20 cellular contexts compared by ENCODE assay signal in genomic region chr4:99843413-99843812, GRCh38. TPM values are rescaled to one million over a fixed set of nuclear protein-coding genes. Genes with fewer than 3 reads are reported as not detected.
A peak's percentile ranks its signal among the peaks of the same experiment; 100 is the strongest.
DNase-seq lines count a peak whose midpoint lies in the region; TF ChIP-seq lines count a peak whose summit lies in the region.
"Had no signal": no experiment of that assay in that cellular context is flagged by ENCODE, and none has a peak within 500 bp of the region (broad histone marks: within the 10 kb centered on the region; RNA-seq: fewer than 3 reads in every experiment).

No MANE protein-coding gene starts in this region.

- TF ChIP-seq CTCF in neural progenitor cell (IDR thresholded peaks at IDR 0.05): no peak

- H3K4me3 ChIP-seq in CD4-positive, alpha-beta memory T cell (ENCODE audit: low read length in 2 of 2): no peak overlapping the region
- H3K4me3 ChIP-seq in neural progenitor cell: no peak overlapping the region
- H3K4me3 ChIP-seq: GM12878 had no signal

- no peaks in the 10 kb centered on the region for H3K36me3 ChIP-seq in CD4-positive, alpha-beta memory T cell (ENCODE audit: insufficient read depth, low read length)
- no peaks in the 10 kb centered on the region for H3K36me3 ChIP-seq in neural progenitor cell
- H3K36me3 ChIP-seq: BE2C had no signal

- no peak overlapping the region for H3K4me2 ChIP-seq in neural progenitor cell

- H3F3A ChIP-seq in neural progenitor cell (ENCODE audit: low read depth): no peaks in the 10 kb centered on the region

- peaks cover 31% of the 10 kb centered on the region for H3K36me3 Mint-ChIP-seq in activated naive CD4-positive, alpha-beta T cell treated with anti-CD3 and anti-CD28 coated beads for 36 hours (ENCODE audit: low read depth)
- peaks cover 34 to 43% of the 10 kb centered on the region in 2 donors for H3K36me3 Mint-ChIP-seq in CD4-positive, alpha-beta memory T cell
- H3K36me3 Mint-ChIP-seq in IgD-negative memory B cell (peaks cover 5% of the 10 kb centered on the region), neural progenitor cell (no peaks in the 10 kb centered on the region)

- H3K27ac Mint-ChIP-seq in activated naive CD4-positive, alpha-beta T cell treated with anti-CD3 and anti-CD28 coated beads for 36 hours: peak overlapping the region; percentile 21
- peak overlapping the region in 6 of 7 donors; percentile 10 to 91 (median 28) for H3K27ac Mint-ChIP-seq in CD4-positive, alpha-beta memory T cell
- H3K27ac Mint-ChIP-seq in IgD-negative memory B cell (peak overlapping the region in 2 of 3 donors; percentile 21 to 35), neural progenitor cell (no peak overlapping the region)

- no peaks in the 10 kb centered on the region for H3K9me3 Mint-ChIP-seq in activated naive CD4-positive, alpha-beta T cell treated with anti-CD3 and anti-CD28 coated beads for 36 hours
- H3K9me3 Mint-ChIP-seq in CD4-positive, alpha-beta memory T cell: no peaks in the 10 kb centered on the region
- H3K9me3 Mint-ChIP-seq in IgD-negative memory B cell (no peaks in the 10 kb centered on the region), neural progenitor cell (no peaks in the 10 kb centered on the region)

- peaks cover 57% of the 10 kb centered on the region for H3K4me1 Mint-ChIP-seq in activated naive CD4-positive, alpha-beta T cell treated with anti-CD3 and anti-CD28 coated beads for 36 hours (ENCODE audit: low read depth)
- peaks cover 26 to 50% (median 34%) of the 10 kb centered on the region in 4 donors for H3K4me1 Mint-ChIP-seq in CD4-positive, alpha-beta memory T cell
- H3K4me1 Mint-ChIP-seq in IgD-negative memory B cell: peaks cover 39 to 41% (median 40%) of the 10 kb centered on the region in 3 donors
- peaks cover 4% of the 10 kb centered on the region for H3K4me1 Mint-ChIP-seq in neural progenitor cell

- intact Hi-C loops in activated naive CD4-positive, alpha-beta T cell treated with anti-CD3 and anti-CD28 coated beads for 36 hours (cut with micrococcal nuclease): loop anchor here (10.0 kb wide), 1 partner anchor 1359 kb away; no protein-coding TSS in a partner anchor
- intact Hi-C loops in CD4-positive, alpha-beta memory T cell (cut with micrococcal nuclease): no loop called here

- no peaks in the 10 kb centered on the region for H3K27me3 ChIP-seq in CD4-positive, alpha-beta memory T cell (ENCODE audit: insufficient read depth, low read length)
- no peaks in the 10 kb centered on the region for H3K27me3 ChIP-seq in neural progenitor cell
- H3K27me3 ChIP-seq: BE2C had no signal

- peaks cover 44% of the 10 kb centered on the region for H3K4me1 ChIP-seq in CD4-positive, alpha-beta memory T cell (ENCODE audit: insufficient read depth, low read length)
- H3K4me1 ChIP-seq in neural progenitor cell: no peaks in the 10 kb centered on the region
- H3K4me1 ChIP-seq: BE2C, Caco-2 had no signal

- H3K9ac ChIP-seq in neural progenitor cell: no peak overlapping the region

- no peak overlapping the region for H3K27ac ChIP-seq in CD4-positive, alpha-beta memory T cell (ENCODE audit: low read depth, low read length)
- H3K27ac ChIP-seq in neural progenitor cell: no peak overlapping the region
- H3K27ac ChIP-seq in caudate nucleus (ENCODE audit: low read depth, low read length): no peak overlapping the region

- no peaks in the 10 kb centered on the region for H3K79me2 ChIP-seq in neural progenitor cell (ENCODE audit: low read depth)

- H3K4me3 Mint-ChIP-seq in activated naive CD4-positive, alpha-beta T cell treated with anti-CD3 and anti-CD28 coated beads for 36 hours: no peak overlapping the region
- no peak overlapping the region for H3K4me3 Mint-ChIP-seq in CD4-positive, alpha-beta memory T cell
- H3K4me3 Mint-ChIP-seq in IgD-negative memory B cell (no peak overlapping the region), neural progenitor cell (no peak overlapping the region)

- H4K20me1 ChIP-seq in neural progenitor cell (ENCODE audit: low read depth): no peaks in the 10 kb centered on the region

- no peaks in the 10 kb centered on the region for H3K27me3 Mint-ChIP-seq in activated naive CD4-positive, alpha-beta T cell treated with anti-CD3 and anti-CD28 coated beads for 36 hours (ENCODE audit: low read depth)
- no peaks in the 10 kb centered on the region for H3K27me3 Mint-ChIP-seq in CD4-positive, alpha-beta memory T cell
- H3K27me3 Mint-ChIP-seq in IgD-negative memory B cell (no peaks in the 10 kb centered on the region), neural progenitor cell (ENCODE audit: insufficient read depth, low read depth) (peaks cover 2% of the 10 kb centered on the region)

- POLR2A ChIA-PET in CD4-positive, alpha-beta memory T cell (lab: Charles Lee; ENCODE audit: partially characterized antibody): no interaction called here

- CTCF ChIA-PET in activated naive CD4-positive, alpha-beta T cell treated with anti-CD3 and anti-CD28 coated beads for 36 hours (lab: Charles Lee): no interaction called here
- CTCF ChIA-PET in CD4-positive, alpha-beta memory T cell (lab: Charles Lee; ENCODE audit: partially characterized antibody): no interaction called here

- no peak for DNase-seq in activated naive CD4-positive, alpha-beta T cell treated with anti-CD3 and anti-CD28 coated beads for 36 hours
- DNase-seq in activated naive CD4-positive, alpha-beta T cell treated with Interleukin-2 at 50 U/mL for 16 hours: no peak
- DNase-seq in CD4-positive, alpha-beta memory T cell: no peak
- no peak for DNase-seq in neural progenitor cell (ENCODE audit: low spot score)
- no peak for DNase-seq in caudate nucleus (lab: John Stamatoyannopoulos, UW)
- no peak for DNase-seq in A172 (ENCODE audit: low spot score)
- DNase-seq: BE2C; Caco-2; DMS 273 treated with DMSO at 0.1 percent for 48 hours; DMS79 treated with DMSO at 0.1 percent for 48 hours; KBM-7; NCI-H1105 treated with DMSO at 0.1 percent for 48 hours; NCI-H2029 treated with DMSO at 0.1 percent for 48 hours; NCI-H345; NCI-H524; NCI-H774; NK-92 treated with Interleukin-12 subunit alpha and Interleukin-12 subunit beta, amount 100 ng/mL, for 24 hours had no signal

- no peaks in the 10 kb centered on the region for H3K9me3 ChIP-seq in CD4-positive, alpha-beta memory T cell (ENCODE audit: control insufficient read depth in 1 of 2, low read length in 2 of 2)
- no peaks in the 10 kb centered on the region for H3K9me3 ChIP-seq in neural progenitor cell (ENCODE audit: low read depth)
- H3K9me3 ChIP-seq: BE2C, Caco-2 had no signal

- H2AFZ ChIP-seq in neural progenitor cell (replicated peaks): peak overlapping the region; percentile 54

RNA-seq across cellular contexts. Expression of gene DAPP1, which starts 26.8 kb away (rescaled TPM):
- 10 to 100 TPM; 24.4 to 25.8 TPM for total RNA-seq in activated naive CD4-positive, alpha-beta T cell treated with anti-CD3 and anti-CD28 coated beads for 36 hours
- total RNA-seq in CD4-positive, alpha-beta memory T cell: 10 to 100 TPM; 21.3 to 23.0 TPM
- 10 to 100 TPM; 16.8 to 27.7 TPM for polyA plus RNA-seq in CD4-positive, alpha-beta memory T cell
- 172 TPM for polyA plus RNA-seq in IgD-negative memory B cell
- not detected in 2 replicates for total RNA-seq in neural progenitor cell (ENCODE audit: low replicate concordance)
- total RNA-seq in A172 (2014; rRNA removed; shearing (Covaris generic)): not detected in 2 replicates
- total RNA-seq: A673, Caco-2 had no signal

RNA-seq across cellular contexts. Expression of gene LAMTOR3, which starts 50.8 kb away (rescaled TPM):
- total RNA-seq in activated naive CD4-positive, alpha-beta T cell treated with anti-CD3 and anti-CD28 coated beads for 36 hours: 10 to 100 TPM; 24.9 to 26.9 TPM
- 10 to 100 TPM; 24.2 to 27.0 TPM for total RNA-seq in CD4-positive, alpha-beta memory T cell
- 10 to 100 TPM; 29.0 to 45.6 TPM for polyA plus RNA-seq in CD4-positive, alpha-beta memory T cell
- 21.3 TPM for polyA plus RNA-seq in IgD-negative memory B cell
- total RNA-seq in neural progenitor cell (ENCODE audit: low replicate concordance): 58.4 and 96.7 TPM in 2 replicates
- 59.8 and 65.9 TPM in 2 replicates for total RNA-seq in A172 (2014; rRNA removed; shearing (Covaris generic))

Comparison
In these comparisons a context has a peak if more than half of its experiments do, and no peak if none do; other contexts are left out.
1. RNA of gene DAPP1, which starts 26.8 kb away (total RNA-seq): 24.4 to 25.8 TPM in activated naive CD4-positive, alpha-beta T cell treated with anti-CD3 and anti-CD28 coated beads for 36 hours and 21.3 to 23.0 TPM in CD4-positive, alpha-beta memory T cell; not detected in neural progenitor cell and not detected in A172; every median in the first group is over 10 times any median in the second.